Comparison of ENCODE assay signal across 8 cellular contexts in the genomic region with DNA sequence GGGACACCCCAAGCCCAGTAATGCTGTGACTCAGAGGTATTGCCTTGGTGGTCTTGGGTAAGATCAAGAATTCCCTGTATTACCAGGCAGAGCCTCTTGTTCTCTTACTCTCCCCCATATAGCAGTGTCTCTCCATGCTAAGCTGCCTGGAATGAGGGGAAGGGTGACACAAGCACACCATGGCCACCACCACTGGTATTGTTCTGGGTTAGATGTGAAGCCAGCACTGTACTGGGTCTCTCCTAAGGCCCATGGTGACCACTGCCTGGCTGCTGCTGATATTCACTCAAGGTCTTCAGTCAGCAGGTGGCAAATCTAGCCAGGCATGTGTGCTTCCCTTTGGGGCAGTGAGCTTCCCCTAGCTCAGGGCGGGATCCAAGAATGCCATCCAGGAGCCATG.
"Had no signal": no experiment of that assay in that cellular context is flagged by ENCODE, and none has a peak within 500 bp of the region (broad histone marks: within the 10 kb centered on the region; RNA-seq: fewer than 3 reads in every experiment).

No MANE protein-coding gene starts in this region.

- ATAC-seq: HCT116, HepG2, K562 had no signal

- FAIRE-seq: HepG2, K562 had no signal

- H3K9me3 Mint-ChIP-seq: HFFc6 had no signal

- H3K4me3 Mint-ChIP-seq: HFFc6 had no signal

- H3K27ac ChIP-seq: HL-60 had no signal

- DNase-seq: H7, HFFc6, KG1 had no signal

- H3K27ac Mint-ChIP-seq: HFFc6 had no signal

- H3K4me3 ChIP-seq: HAP-1, K562 had no signal

- H3K9me3 ChIP-seq: HAP-1 had no signal

- H3K4me1 ChIP-seq: HAP-1 had no signal
